1 cellular context compared by ENCODE assay signal in genomic region chr19:21197589-21198295, GRCh38.
TF ChIP-seq lines count a peak whose summit lies in the region.

No MANE protein-coding gene starts in this region.

TF ChIP-seq in K562, 482 proteins besides CTCF, POLR2A, EP300 and RAD21 (continued from another document and continues in another):
- peak; percentile 30; the same call in 1 of the 2 replicates for TF ChIP-seq PKNOX1 (IDR thresholded peaks at IDR 0.05)
- no peak for TF ChIP-seq ZKSCAN8 (CRISPR knock-in tag; IDR thresholded peaks at IDR 0.05)
- no peak for TF ChIP-seq KAT2B (IDR thresholded peaks at IDR 0.05; ENCODE audit: low read depth, low read length)
- TF ChIP-seq NONO (IDR thresholded peaks at IDR 0.05; ENCODE audit: low read depth in 2 of 2, low read length in 1 of 2) = no peak
- TF ChIP-seq ZNF282 (CRISPR knock-in tag; IDR thresholded peaks at IDR 0.05) = no peak
- no peak for TF ChIP-seq ZNF384 (IDR thresholded peaks at IDR 0.05; ENCODE audit: low read depth, low read length)
- TF ChIP-seq FOS (IDR thresholded peaks at IDR 0.05; ENCODE audit: extremely low read depth, insufficient read length) = no peak
- TF ChIP-seq XRCC5 (IDR thresholded peaks at IDR 0.05; ENCODE audit: low read depth, low read length) = no peak
- no peak for TF ChIP-seq SAFB2 (IDR thresholded peaks at IDR 0.05; ENCODE audit: borderline replicate concordance, low read depth, low read length, severe bottlenecking)
- TF ChIP-seq KDM5B (IDR thresholded peaks at IDR 0.05; ENCODE audit: insufficient replicate concordance, low read depth, low read length) = no peak
- TF ChIP-seq ZNF347 (CRISPR knock-in tag; IDR thresholded peaks at IDR 0.05; ENCODE audit: low read depth) = no peak
- no peak for TF ChIP-seq KLF1 (tag; IDR thresholded peaks at IDR 0.05)
- TF ChIP-seq HOMEZ (CRISPR knock-in tag; IDR thresholded peaks at IDR 0.05) = no peak
- no peak for TF ChIP-seq GABPB2 (CRISPR knock-in tag; conservative IDR thresholded peaks at IDR 0.05)
- TF ChIP-seq TGIF2 (CRISPR knock-in tag; IDR thresholded peaks at IDR 0.05) = no peak
- no peak for TF ChIP-seq ZNF445 (CRISPR knock-in tag; IDR thresholded peaks at IDR 0.05; ENCODE audit: low read depth)
- TF ChIP-seq MEIS2 (IDR thresholded peaks at IDR 0.05; ENCODE audit: partially characterized antibody) = peak; percentile 58
- TF ChIP-seq KDM1A (IDR thresholded peaks at IDR 0.05) = peak; percentile 40 to 61; a peak in 1 of 4 replicates
- TF ChIP-seq PTBP1 (IDR thresholded peaks at IDR 0.05; ENCODE audit: low read depth, low read length) = no peak
- TF ChIP-seq MYNN (IDR thresholded peaks at IDR 0.05) = no peak
- no peak for TF ChIP-seq MYNN (CRISPR knock-in tag; IDR thresholded peaks at IDR 0.05)
- no peak for TF ChIP-seq ZNF274 (IDR thresholded peaks at IDR 0.05; ENCODE audit: borderline replicate concordance, low read depth, low read length)
- TF ChIP-seq ZNF431 (CRISPR knock-in tag; IDR thresholded peaks at IDR 0.05) = no peak
- TF ChIP-seq LARP7 (IDR thresholded peaks at IDR 0.05) = no peak
- TF ChIP-seq ZNF212 (CRISPR knock-in tag; IDR thresholded peaks at IDR 0.05) = no peak
- TF ChIP-seq LEF1 (IDR thresholded peaks at IDR 0.05) = peak; percentile 87
- TF ChIP-seq POLR2AphosphoS2 (IDR thresholded peaks at IDR 0.05; ENCODE audit: low read length) = no peak
- TF ChIP-seq NR2C2 (CRISPR knock-in tag; IDR thresholded peaks at IDR 0.05) = no peak
- TF ChIP-seq NR2C2 (tag; IDR thresholded peaks at IDR 0.05) = no peak
- TF ChIP-seq ELF2 (CRISPR knock-in tag; IDR thresholded peaks at IDR 0.05) = no peak
- TF ChIP-seq TBL1XR1 (IDR thresholded peaks at IDR 0.05; ENCODE audit: low read length in 2 of 2) = 0 out of 4 replicates have a peak, but pooled peaks of 1 of the 2 experiments have one; percentile 48
- TF ChIP-seq, protein P1, sequence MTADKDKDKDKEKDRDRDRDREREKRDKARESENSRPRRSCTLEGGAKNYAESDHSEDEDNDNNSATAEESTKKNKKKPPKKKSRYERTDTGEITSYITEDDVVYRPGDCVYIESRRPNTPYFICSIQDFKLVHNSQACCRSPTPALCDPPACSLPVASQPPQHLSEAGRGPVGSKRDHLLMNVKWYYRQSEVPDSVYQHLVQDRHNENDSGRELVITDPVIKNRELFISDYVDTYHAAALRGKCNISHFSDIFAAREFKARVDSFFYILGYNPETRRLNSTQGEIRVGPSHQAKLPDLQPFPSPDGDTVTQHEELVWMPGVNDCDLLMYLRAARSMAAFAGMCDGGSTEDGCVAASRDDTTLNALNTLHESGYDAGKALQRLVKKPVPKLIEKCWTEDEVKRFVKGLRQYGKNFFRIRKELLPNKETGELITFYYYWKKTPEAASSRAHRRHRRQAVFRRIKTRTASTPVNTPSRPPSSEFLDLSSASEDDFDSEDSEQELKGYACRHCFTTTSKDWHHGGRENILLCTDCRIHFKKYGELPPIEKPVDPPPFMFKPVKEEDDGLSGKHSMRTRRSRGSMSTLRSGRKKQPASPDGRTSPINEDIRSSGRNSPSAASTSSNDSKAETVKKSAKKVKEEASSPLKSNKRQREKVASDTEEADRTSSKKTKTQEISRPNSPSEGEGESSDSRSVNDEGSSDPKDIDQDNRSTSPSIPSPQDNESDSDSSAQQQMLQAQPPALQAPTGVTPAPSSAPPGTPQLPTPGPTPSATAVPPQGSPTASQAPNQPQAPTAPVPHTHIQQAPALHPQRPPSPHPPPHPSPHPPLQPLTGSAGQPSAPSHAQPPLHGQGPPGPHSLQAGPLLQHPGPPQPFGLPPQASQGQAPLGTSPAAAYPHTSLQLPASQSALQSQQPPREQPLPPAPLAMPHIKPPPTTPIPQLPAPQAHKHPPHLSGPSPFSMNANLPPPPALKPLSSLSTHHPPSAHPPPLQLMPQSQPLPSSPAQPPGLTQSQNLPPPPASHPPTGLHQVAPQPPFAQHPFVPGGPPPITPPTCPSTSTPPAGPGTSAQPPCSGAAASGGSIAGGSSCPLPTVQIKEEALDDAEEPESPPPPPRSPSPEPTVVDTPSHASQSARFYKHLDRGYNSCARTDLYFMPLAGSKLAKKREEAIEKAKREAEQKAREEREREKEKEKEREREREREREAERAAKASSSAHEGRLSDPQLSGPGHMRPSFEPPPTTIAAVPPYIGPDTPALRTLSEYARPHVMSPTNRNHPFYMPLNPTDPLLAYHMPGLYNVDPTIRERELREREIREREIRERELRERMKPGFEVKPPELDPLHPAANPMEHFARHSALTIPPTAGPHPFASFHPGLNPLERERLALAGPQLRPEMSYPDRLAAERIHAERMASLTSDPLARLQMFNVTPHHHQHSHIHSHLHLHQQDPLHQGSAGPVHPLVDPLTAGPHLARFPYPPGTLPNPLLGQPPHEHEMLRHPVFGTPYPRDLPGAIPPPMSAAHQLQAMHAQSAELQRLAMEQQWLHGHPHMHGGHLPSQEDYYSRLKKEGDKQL (CRISPR knock-in tag; IDR thresholded peaks at IDR 0.05; ENCODE audit: borderline replicate concordance) = no peak
- no peak for TF ChIP-seq HSF4 (CRISPR knock-in tag; IDR thresholded peaks at IDR 0.05; ENCODE audit: borderline replicate concordance)
- TF ChIP-seq ZNF75A (CRISPR knock-in tag; IDR thresholded peaks at IDR 0.05) = no peak
- TF ChIP-seq ZNF174 (CRISPR knock-in tag; IDR thresholded peaks at IDR 0.05) = no peak
- TF ChIP-seq ATF4 (CRISPR knock-in tag; IDR thresholded peaks at IDR 0.05) = 0 out of 2 replicates have a peak, but pooled peaks have one; percentile 47
- TF ChIP-seq ZNF121 (CRISPR knock-in tag; conservative IDR thresholded peaks at IDR 0.05) = no peak
- no peak for TF ChIP-seq THRA (IDR thresholded peaks at IDR 0.05)
- no peak for TF ChIP-seq FOSL1 (tag; conservative IDR thresholded peaks at IDR 0.05)
- peak; percentile 82; the same call in 1 of the 2 replicates for TF ChIP-seq CHAMP1 (IDR thresholded peaks at IDR 0.05)
- TF ChIP-seq, protein P2, sequence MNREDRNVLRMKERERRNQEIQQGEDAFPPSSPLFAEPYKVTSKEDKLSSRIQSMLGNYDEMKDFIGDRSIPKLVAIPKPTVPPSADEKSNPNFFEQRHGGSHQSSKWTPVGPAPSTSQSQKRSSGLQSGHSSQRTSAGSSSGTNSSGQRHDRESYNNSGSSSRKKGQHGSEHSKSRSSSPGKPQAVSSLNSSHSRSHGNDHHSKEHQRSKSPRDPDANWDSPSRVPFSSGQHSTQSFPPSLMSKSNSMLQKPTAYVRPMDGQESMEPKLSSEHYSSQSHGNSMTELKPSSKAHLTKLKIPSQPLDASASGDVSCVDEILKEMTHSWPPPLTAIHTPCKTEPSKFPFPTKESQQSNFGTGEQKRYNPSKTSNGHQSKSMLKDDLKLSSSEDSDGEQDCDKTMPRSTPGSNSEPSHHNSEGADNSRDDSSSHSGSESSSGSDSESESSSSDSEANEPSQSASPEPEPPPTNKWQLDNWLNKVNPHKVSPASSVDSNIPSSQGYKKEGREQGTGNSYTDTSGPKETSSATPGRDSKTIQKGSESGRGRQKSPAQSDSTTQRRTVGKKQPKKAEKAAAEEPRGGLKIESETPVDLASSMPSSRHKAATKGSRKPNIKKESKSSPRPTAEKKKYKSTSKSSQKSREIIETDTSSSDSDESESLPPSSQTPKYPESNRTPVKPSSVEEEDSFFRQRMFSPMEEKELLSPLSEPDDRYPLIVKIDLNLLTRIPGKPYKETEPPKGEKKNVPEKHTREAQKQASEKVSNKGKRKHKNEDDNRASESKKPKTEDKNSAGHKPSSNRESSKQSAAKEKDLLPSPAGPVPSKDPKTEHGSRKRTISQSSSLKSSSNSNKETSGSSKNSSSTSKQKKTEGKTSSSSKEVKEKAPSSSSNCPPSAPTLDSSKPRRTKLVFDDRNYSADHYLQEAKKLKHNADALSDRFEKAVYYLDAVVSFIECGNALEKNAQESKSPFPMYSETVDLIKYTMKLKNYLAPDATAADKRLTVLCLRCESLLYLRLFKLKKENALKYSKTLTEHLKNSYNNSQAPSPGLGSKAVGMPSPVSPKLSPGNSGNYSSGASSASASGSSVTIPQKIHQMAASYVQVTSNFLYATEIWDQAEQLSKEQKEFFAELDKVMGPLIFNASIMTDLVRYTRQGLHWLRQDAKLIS (CRISPR knock-in tag; IDR thresholded peaks at IDR 0.05) = no peak
- TF ChIP-seq SMAD1 (IDR thresholded peaks at IDR 0.05; ENCODE audit: low read depth, low read length, partially characterized antibody) = no peak
- no peak for TF ChIP-seq ZNF639 (CRISPR knock-in tag; conservative IDR thresholded peaks at IDR 0.05 in 1 of 2, IDR thresholded peaks at IDR 0.05 in 1 of 2)
- no peak for TF ChIP-seq ZNF717 (CRISPR knock-in tag; IDR thresholded peaks at IDR 0.05)
- TF ChIP-seq ZNF398 (CRISPR knock-in tag; IDR thresholded peaks at IDR 0.05) = no peak
- TF ChIP-seq CBX5 (IDR thresholded peaks at IDR 0.05; ENCODE audit: borderline replicate concordance, low read depth) = no peak
- no peak for TF ChIP-seq ZFP36 (IDR thresholded peaks at IDR 0.05; ENCODE audit: low read depth, low read length, partially characterized antibody)
- TF ChIP-seq ZNF354B (CRISPR knock-in tag; IDR thresholded peaks at IDR 0.05) = no peak
- TF ChIP-seq MEF2A (IDR thresholded peaks at IDR 0.05; ENCODE audit: control insufficient read depth, low read depth, low read length) = no peak
